ENCODE assay signal across 10 cellular contexts in the genomic region with DNA sequence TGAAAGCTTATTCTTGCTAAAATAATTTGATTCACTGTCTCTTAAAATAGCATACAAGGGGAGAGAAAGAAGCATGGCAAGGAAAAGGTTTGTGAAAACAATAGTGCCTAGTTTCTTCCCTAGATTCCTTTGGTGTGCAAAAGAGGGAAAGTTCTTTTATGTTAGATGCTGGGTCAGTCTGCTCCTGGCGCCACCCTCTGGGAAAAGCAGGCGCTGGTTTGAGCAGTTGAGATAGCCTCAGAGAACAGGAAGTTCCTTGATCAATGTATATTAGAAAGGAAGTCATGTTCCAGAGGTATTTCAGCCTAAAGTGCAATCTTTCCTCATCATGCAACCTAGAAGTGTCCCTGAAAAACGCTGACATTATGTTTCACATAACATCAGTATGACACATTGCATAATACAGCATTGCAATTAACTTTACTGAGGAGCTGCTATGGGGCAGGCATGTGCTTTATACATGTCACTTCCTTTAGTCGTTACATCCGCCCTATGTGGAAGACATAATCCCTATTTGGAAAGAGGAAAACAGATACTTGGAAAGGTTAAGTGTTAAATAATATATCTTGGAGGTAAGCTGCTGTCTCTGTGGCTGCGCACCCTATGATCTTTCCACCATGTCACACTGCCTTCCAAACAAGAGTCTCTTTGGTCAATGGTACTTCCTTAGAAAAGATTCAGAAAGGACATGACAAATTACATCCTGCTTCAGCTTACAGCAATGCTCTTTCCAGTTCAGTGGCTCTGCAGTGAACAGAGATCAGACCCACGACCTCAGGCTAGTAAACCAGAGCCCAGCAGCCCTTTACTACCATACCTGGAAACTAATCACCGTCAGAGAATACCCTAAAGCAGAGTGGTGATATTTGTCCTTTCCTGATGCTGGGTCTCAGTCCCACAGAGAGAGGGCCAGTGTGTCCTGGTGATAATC.
DNase-seq lines count a peak whose midpoint lies in the region; ATAC-seq, FAIRE-seq and TF ChIP-seq lines count a peak whose summit lies in the region.
"Had no signal": no experiment of that assay in that cellular context is flagged by ENCODE, and none has a peak within 500 bp of the region (broad histone marks: within the 10 kb centered on the region; RNA-seq: fewer than 3 reads in every experiment).

No MANE protein-coding gene starts in this region.

- no peak overlapping the region for H3K4me3 Mint-ChIP-seq in type B pancreatic cell
- H3K4me3 Mint-ChIP-seq: activated naive CD8-positive, alpha-beta T cell treated with anti-CD3 and anti-CD28 coated beads, Interleukin-2, amount 10 ng/mL, durations not matched to agents 7 days and 5 days; CD8-positive, alpha-beta memory T cell had no signal

- peak; percentile 40 for DNase-seq in Right ventricle myocardium superior
- no peak for DNase-seq in heart left ventricle
- peak; percentile 6 for DNase-seq in fibroblast of pulmonary artery (ENCODE audit: low read depth)
- DNase-seq in type B pancreatic cell (ENCODE audit: extremely low spot score, unreplicated experiment), result no peak
- DNase-seq in HTR-8/SVneo (ENCODE audit: insufficient read length, low spot score), result no peak
- DNase-seq: activated naive CD8-positive, alpha-beta T cell treated with anti-CD3 and anti-CD28 coated beads, Interleukin-2, amount 10 ng/mL, durations not matched to agents 7 days and 5 days; CD8-positive, alpha-beta memory T cell had no signal

- H3K9me3 ChIP-seq in heart left ventricle, result no peaks in the 10 kb centered on the region
- no peaks in the 10 kb centered on the region for H3K9me3 ChIP-seq in OCI-LY1 (ENCODE audit: low read length)

- no peaks in the 10 kb centered on the region for H4K20me1 ChIP-seq in OCI-LY1 (ENCODE audit: insufficient read depth, low read length)

- intact Hi-C loops in Right ventricle myocardium superior (cut with DNase I) (no loop called here), heart left ventricle (cut with DNase I) (loop anchor here in 1 of 10 donors (5.0 kb wide), 1 partner anchor 376 kb away; no protein-coding TSS in a partner anchor)

- TF ChIP-seq POLR2A in heart left ventricle (IDR thresholded peaks at IDR 0.05), result no peak

- H3K4me1 Mint-ChIP-seq in type B pancreatic cell (ENCODE audit: unreplicated experiment), result peaks cover 13% of the 10 kb centered on the region
- H3K4me1 Mint-ChIP-seq: activated naive CD8-positive, alpha-beta T cell treated with anti-CD3 and anti-CD28 coated beads, Interleukin-2, amount 10 ng/mL, durations not matched to agents 7 days and 5 days; CD8-positive, alpha-beta memory T cell had no signal

- H3K79me2 ChIP-seq in OCI-LY1 (ENCODE audit: insufficient read depth, low read length), result no peaks in the 10 kb centered on the region

- no peaks in the 10 kb centered on the region for H3K27me3 Mint-ChIP-seq in type B pancreatic cell
- H3K27me3 Mint-ChIP-seq: activated naive CD8-positive, alpha-beta T cell treated with anti-CD3 and anti-CD28 coated beads, Interleukin-2, amount 10 ng/mL, durations not matched to agents 7 days and 5 days; CD8-positive, alpha-beta memory T cell had no signal

- no peaks in the 10 kb centered on the region for H3K9me2 ChIP-seq in OCI-LY1 (ENCODE audit: low read depth, low read length)

- H2AFZ ChIP-seq in OCI-LY1 (ENCODE audit: low read length), result no peak overlapping the region

- TF ChIP-seq CTCF in heart left ventricle (IDR thresholded peaks at IDR 0.05), result peak in 6 of 12 donors; percentile 9 to 22 (median 11)
- peak; percentile 43; the same call in 1 of the 2 replicates for TF ChIP-seq CTCF in OCI-LY1 (IDR thresholded peaks at IDR 0.05; ENCODE audit: low read length)
- TF ChIP-seq CTCF in fibroblast of pulmonary artery (IDR thresholded peaks at IDR 0.05; ENCODE audit: low read length, missing control alignments), result peak; percentile 31
- TF ChIP-seq CTCF in type B pancreatic cell (conservative IDR thresholded peaks at IDR 0.05), result peak; percentile 65

- no peak for ATAC-seq in Right ventricle myocardium superior (ENCODE audit: poor library complexity)
- ATAC-seq in heart left ventricle, result no peak
- ATAC-seq in GM19455 (IDR thresholded peaks at IDR 0.05; ENCODE audit: unreplicated experiment), result no peak
- ATAC-seq in HG02938 (IDR thresholded peaks at IDR 0.05; ENCODE audit: unreplicated experiment), result no peak

- no peak overlapping the region for H3K4me2 ChIP-seq in OCI-LY1 (ENCODE audit: low read length)

- H3K36me3 ChIP-seq in heart left ventricle, result no peaks in the 10 kb centered on the region
- no peaks in the 10 kb centered on the region for H3K36me3 ChIP-seq in OCI-LY1 (ENCODE audit: insufficient read depth, low read length)

- H3K4me1 ChIP-seq in heart left ventricle, result no peaks in the 10 kb centered on the region
- no peaks in the 10 kb centered on the region for H3K4me1 ChIP-seq in OCI-LY1 (ENCODE audit: insufficient read depth, low read length, severe bottlenecking)

- H3F3A ChIP-seq in OCI-LY1 (ENCODE audit: insufficient read depth, low read length), result no peaks in the 10 kb centered on the region

- no peaks in the 10 kb centered on the region for H3K27me3 ChIP-seq in heart left ventricle
- no peaks in the 10 kb centered on the region for H3K27me3 ChIP-seq in OCI-LY1 (ENCODE audit: insufficient read depth, low read length)

- H3K36me3 Mint-ChIP-seq in type B pancreatic cell, result no peaks in the 10 kb centered on the region
- H3K36me3 Mint-ChIP-seq: activated naive CD8-positive, alpha-beta T cell treated with anti-CD3 and anti-CD28 coated beads, Interleukin-2, amount 10 ng/mL, durations not matched to agents 7 days and 5 days; CD8-positive, alpha-beta memory T cell had no signal

- H3K4me3 ChIP-seq in heart left ventricle (no peak overlapping the region), OCI-LY1 (ENCODE audit: low read depth, low read length, poor library complexity, severe bottlenecking) (no peak overlapping the region), fibroblast of pulmonary artery (replicated peaks; ENCODE audit: low read depth, low read length) (no peak overlapping the region)

- WGBS in heart left ventricle, 4 donors, result 49 to 56% (median 53%) methylated on average over 8 of the region's 8 CpGs

- H3K9ac ChIP-seq in OCI-LY1 (ENCODE audit: low read length), result no peak overlapping the region

- no peak overlapping the region for H3K27ac Mint-ChIP-seq in type B pancreatic cell
- H3K27ac Mint-ChIP-seq: activated naive CD8-positive, alpha-beta T cell treated with anti-CD3 and anti-CD28 coated beads, Interleukin-2, amount 10 ng/mL, durations not matched to agents 7 days and 5 days; CD8-positive, alpha-beta memory T cell had no signal

- no peak for FAIRE-seq in HTR-8/SVneo (lab: Jason Lieb, UNC)

- H3K27ac ChIP-seq in heart left ventricle (no peak overlapping the region), OCI-LY1 (ENCODE audit: low read depth, low read length, poor library complexity, severe bottlenecking) (no peak overlapping the region)

- no peaks in the 10 kb centered on the region for H3K9me3 Mint-ChIP-seq in type B pancreatic cell

Comparison
In these comparisons a context has a peak if more than half of its experiments do, and no peak if none do; other contexts are left out.
1. DNase-seq: peak in Right ventricle myocardium superior (single experiment) and fibroblast of pulmonary artery (single experiment); none in heart left ventricle (0 of 5), type B pancreatic cell (single experiment) and HTR-8/SVneo (single experiment).